21 cellular contexts compared by ENCODE assay signal in genomic region chr5:36066001-36066539, GRCh38. TPM values are rescaled to one million over a fixed set of nuclear protein-coding genes. Genes with fewer than 3 reads are reported as not detected.
A peak's percentile ranks its signal among the peaks of the same experiment; 100 is the strongest.
DNase-seq lines count a peak whose midpoint lies in the region; ATAC-seq, FAIRE-seq and TF ChIP-seq lines count a peak whose summit lies in the region.
"Had no signal": no experiment of that assay in that cellular context is flagged by ENCODE, and none has a peak within 500 bp of the region (broad histone marks: within the 10 kb centered on the region; RNA-seq: fewer than 3 reads in every experiment).

No MANE protein-coding gene starts in this region.

- POLR2A ChIA-PET in activated naive CD8-positive, alpha-beta T cell treated with anti-CD3 and anti-CD28 coated beads, Interleukin-2, amount 10 ng/mL, durations not matched to agents 7 days and 5 days (lab: Charles Lee): no interaction called here
- POLR2A ChIA-PET in H1 (lab: Charles Lee; ENCODE audit: partially characterized antibody): interaction anchor here (0.7 to 2.0 kb wide), 4 partner anchors 13 to 195 kb away, joined by 3 to 13 read pairs (median 6); partner anchors contain the start of genes LMBRD2 and SKP2

- peaks cover 50% of the 10 kb centered on the region for H3K27me3 Mint-ChIP-seq in activated naive CD8-positive, alpha-beta T cell treated with anti-CD3 and anti-CD28 coated beads, Interleukin-2, amount 10 ng/mL, durations not matched to agents 7 days and 5 days
- peaks cover 47% of the 10 kb centered on the region for H3K27me3 Mint-ChIP-seq in activated naive CD8-positive, alpha-beta T cell treated with anti-CD3 and anti-CD28 coated beads for 36 hours
- H3K27me3 Mint-ChIP-seq in osteocyte (ENCODE audit: unreplicated experiment): peaks cover 44% of the 10 kb centered on the region

- TF ChIP-seq POLR2A in H1 (IDR thresholded peaks at IDR 0.05; ENCODE audit: control extremely low read depth in 1 of 2, low read depth in 2 of 2, low read length in 2 of 2) (no peak), testis (IDR thresholded peaks at IDR 0.05) (no peak)

- TF ChIP-seq CTCF in H1 (IDR thresholded peaks at IDR 0.05; ENCODE audit: control extremely low read depth in 1 of 3, insufficient read depth in 1 of 3, low read depth in 1 of 3, low read length in 3 of 3) (no peak), testis (IDR thresholded peaks at IDR 0.05) (no peak), osteocyte (IDR thresholded peaks at IDR 0.05) (no peak), MM.1S (IDR thresholded peaks at IDR 0.05; ENCODE audit: low read length) (no peak)

- H3K4me2 ChIP-seq in H1 (ENCODE audit: insufficient read depth in 1 of 2, low read depth in 2 of 2, low read length in 2 of 2) (peak overlapping the region; percentile 75 to 81), MM.1S (ENCODE audit: low read depth, low read length) (no peak overlapping the region)

- H3K36me3 Mint-ChIP-seq in activated naive CD8-positive, alpha-beta T cell treated with anti-CD3 and anti-CD28 coated beads, Interleukin-2, amount 10 ng/mL, durations not matched to agents 7 days and 5 days: no peaks in the 10 kb centered on the region
- H3K36me3 Mint-ChIP-seq in activated naive CD8-positive, alpha-beta T cell treated with anti-CD3 and anti-CD28 coated beads for 36 hours: no peaks in the 10 kb centered on the region
- no peaks in the 10 kb centered on the region for H3K36me3 Mint-ChIP-seq in osteocyte (ENCODE audit: unreplicated experiment)
- H3K36me3 Mint-ChIP-seq: activated naive CD8-positive, alpha-beta T cell; CD8-positive, alpha-beta memory T cell had no signal

- H3K9me3 ChIP-seq in H1 (ENCODE audit: insufficient read depth in 2 of 2, low read depth in 1 of 2, low read length in 1 of 2) (no peaks in the 10 kb centered on the region), mesodermal cell (ENCODE audit: control insufficient read depth, low read length) (no peaks in the 10 kb centered on the region), testis (no peaks in the 10 kb centered on the region), MM.1S (replicated peaks; ENCODE audit: insufficient read depth, low read length) (no peaks in the 10 kb centered on the region)

- H3K4me3 ChIP-seq in H1 (ENCODE audit: extremely low read depth in 1 of 4, insufficient read depth in 2 of 4, low read depth in 3 of 4, low read length in 4 of 4) (peak overlapping the region; percentile 65 to 77 (median 76)), mesodermal cell (ENCODE audit: extremely low read depth, insufficient read depth, low read length, poor library complexity, severe bottlenecking) (peak overlapping the region; percentile 35), testis (peak overlapping the region; percentile 18 to 29), MM.1S (ENCODE audit: low read length) (no peak overlapping the region)

- no peaks in the 10 kb centered on the region for H3K79me1 ChIP-seq in H1 (ENCODE audit: low read depth, low read length)

- H3K4ac ChIP-seq in H1 (replicated peaks; ENCODE audit: insufficient read length, low read depth, low read length): no peak overlapping the region

- H3K23ac ChIP-seq in H1 (ENCODE audit: insufficient read length): no peak overlapping the region

- WGBS in H1 (ENCODE audit: extremely low coverage in 1 of 2, insufficient coverage in 1 of 2, insufficient read length in 1 of 2, insufficient replicate concordance in 2 of 2, low coverage in 1 of 2, low lambda C conversion rate in 2 of 2, missing lambda C conversion rate in 1 of 2), 2 experiments: 24% methylated on average over 13 of the region's 13 CpGs; no CpG with 5 or more reads in 1 of the 2 experiments
- 27 to 40% methylated on average over 9 to 12 of the region's 13 CpGs for WGBS in mesodermal cell (ENCODE audit: insufficient coverage in 2 of 2), 2 experiments
- 20 to 23% methylated on average over 11 to 13 of the region's 13 CpGs for WGBS in testis, 2 donors

- ATAC-seq in activated naive CD8-positive, alpha-beta T cell treated with anti-CD3 and anti-CD28 coated beads, Interleukin-2, amount 10 ng/mL, durations not matched to agents 7 days and 5 days (ENCODE audit: low read depth): no peak
- ATAC-seq in HG03439 (IDR thresholded peaks at IDR 0.05; ENCODE audit: unreplicated experiment): no peak

- H4K20me1 ChIP-seq in H1 (replicated peaks in 1 of 2; ENCODE audit: control insufficient read depth in 1 of 2, insufficient read depth in 2 of 2, low read length in 2 of 2) (no peaks in the 10 kb centered on the region), MM.1S (ENCODE audit: insufficient read depth, low read length) (no peaks in the 10 kb centered on the region)

- peaks cover 0 to 6% (median 4%) of the 10 kb centered on the region in 4 experiments; a peak in 4 of 7 replicates for H3K4me1 ChIP-seq in H1 (replicated peaks in 1 of 4; ENCODE audit: control insufficient read depth in 3 of 4, insufficient read depth in 4 of 4, low read length in 3 of 4)
- H3K4me1 ChIP-seq in mesodermal cell (ENCODE audit: control insufficient read depth, insufficient read depth, low read length, poor library complexity, severe bottlenecking): peaks cover 8% of the 10 kb centered on the region
- H3K4me1 ChIP-seq in testis: no peaks in the 10 kb centered on the region
- no peaks in the 10 kb centered on the region for H3K4me1 ChIP-seq in MM.1S (ENCODE audit: low read length)

- H2AK5ac ChIP-seq in H1 (ENCODE audit: low read depth, low read length): no peak overlapping the region

- H4K8ac ChIP-seq in H1 (ENCODE audit: extremely low read depth, insufficient read depth, low read length): no peak overlapping the region

- no peak overlapping the region for H2BK20ac ChIP-seq in H1 (ENCODE audit: low read length)

- peak overlapping the region; percentile 83 for H3K18ac ChIP-seq in H1 (ENCODE audit: extremely low read depth, low read length)

- H3K4me1 Mint-ChIP-seq in activated naive CD8-positive, alpha-beta T cell treated with anti-CD3 and anti-CD28 coated beads, Interleukin-2, amount 10 ng/mL, durations not matched to agents 7 days and 5 days: peaks cover 6% of the 10 kb centered on the region
- H3K4me1 Mint-ChIP-seq in activated naive CD8-positive, alpha-beta T cell treated with anti-CD3 and anti-CD28 coated beads for 36 hours: peaks cover 6% of the 10 kb centered on the region
- peaks cover 2% of the 10 kb centered on the region for H3K4me1 Mint-ChIP-seq in osteocyte (ENCODE audit: unreplicated experiment)

- no peaks in the 10 kb centered on the region; a peak in 1 of 7 replicates for H3K27me3 ChIP-seq in H1 (replicated peaks in 1 of 4; ENCODE audit: control insufficient read depth in 3 of 4, extremely low read depth in 1 of 4, insufficient read depth in 3 of 4, low read length in 3 of 4)
- no peaks in the 10 kb centered on the region for H3K27me3 ChIP-seq in testis
- H3K27me3 ChIP-seq in MM.1S (replicated peaks; ENCODE audit: insufficient read depth, low read length): no peaks in the 10 kb centered on the region

- no peak for TF ChIP-seq RAD21 in H1 (IDR thresholded peaks at IDR 0.05 in 1 of 2, conservative IDR thresholded peaks at IDR 0.05 in 1 of 2; ENCODE audit: low read depth in 2 of 2, low read length in 2 of 2)

- CTCF ChIA-PET in H1 (lab: Charles Lee; ENCODE audit: partially characterized antibody): interaction anchor here (0.6 to 1.7 kb wide), 7 partner anchors 11 to 136 kb away, joined by 3 to 6 read pairs (median 4); no protein-coding TSS in a partner anchor

- peak overlapping the region in 3 of 4 experiments; percentile 35 to 62 (median 52); a peak in 5 of 7 replicates for H3K9ac ChIP-seq in H1 (replicated peaks in 1 of 4; ENCODE audit: extremely low read depth in 1 of 4, low read depth in 3 of 4, low read length in 3 of 4)
- H3K9ac ChIP-seq in MM.1S (ENCODE audit: low read length): no peak overlapping the region

- H2BK120ac ChIP-seq in H1 (replicated peaks; ENCODE audit: low read depth, low read length): no peak overlapping the region

- peak overlapping the region; percentile 37 for H3K4me3 Mint-ChIP-seq in activated naive CD8-positive, alpha-beta T cell treated with anti-CD3 and anti-CD28 coated beads, Interleukin-2, amount 10 ng/mL, durations not matched to agents 7 days and 5 days
- H3K4me3 Mint-ChIP-seq in activated naive CD8-positive, alpha-beta T cell treated with anti-CD3 and anti-CD28 coated beads for 36 hours: no peak overlapping the region
- H3K4me3 Mint-ChIP-seq in osteocyte (ENCODE audit: unreplicated experiment): no peak overlapping the region
- H3K4me3 Mint-ChIP-seq: activated naive CD8-positive, alpha-beta T cell had no signal

- H3K36me3 ChIP-seq in H1 (ENCODE audit: control insufficient read depth in 2 of 4, insufficient read depth in 4 of 4, low read length in 3 of 4): peaks cover 0 to 12% (median 6%) of the 10 kb centered on the region in 4 experiments; a peak in 4 of 8 replicates
- H3K36me3 ChIP-seq in mesodermal cell (ENCODE audit: control insufficient read depth, insufficient read depth, low read length): no peaks in the 10 kb centered on the region
- H3K36me3 ChIP-seq in testis (ENCODE audit: low read depth, missing control alignments): no peaks in the 10 kb centered on the region
- no peaks in the 10 kb centered on the region for H3K36me3 ChIP-seq in MM.1S (replicated peaks; ENCODE audit: insufficient read depth, low read length)

- intact Hi-C loops in testis (cut with DNase I; ENCODE audit: low total_unique reads): no loop called here

- H4K5ac ChIP-seq in H1 (ENCODE audit: insufficient read length, low read depth, low read length): no peak overlapping the region

- no peak for FAIRE-seq in H1 (lab: Jason Lieb, UNC)
- FAIRE-seq: GM12891, TTC549 had no signal

- H3K27ac ChIP-seq in H1 (ENCODE audit: low read depth, low read length): no peak overlapping the region
- H3K27ac ChIP-seq in mesodermal cell (ENCODE audit: low read depth, low read length, severe bottlenecking): no peak overlapping the region
- H3K27ac ChIP-seq in testis: no peak overlapping the region
- H3K27ac ChIP-seq in MM.1S (ENCODE audit: low read length): no peak overlapping the region

- H3F3A ChIP-seq in MM.1S (ENCODE audit: insufficient read depth, low read length): no peaks in the 10 kb centered on the region

- H3K23me2 ChIP-seq in H1 (ENCODE audit: low read depth, low read length): peaks cover 6% of the 10 kb centered on the region; the same call in 1 of the 2 replicates

- TF ChIP-seq EP300 in H1 (IDR thresholded peaks at IDR 0.05; ENCODE audit: borderline replicate concordance in 1 of 2, low read depth in 2 of 2, low read length in 2 of 2): no peak

- H3K9me2 ChIP-seq in MM.1S (replicated peaks; ENCODE audit: insufficient read depth, low read length): no peaks in the 10 kb centered on the region

- no peak overlapping the region for H4K91ac ChIP-seq in H1 (replicated peaks; ENCODE audit: insufficient read length, low read length)

- H2BK5ac ChIP-seq in H1 (ENCODE audit: low read depth, low read length): peak overlapping the region; percentile 69; the same call in 1 of the 2 replicates

- no peak overlapping the region for H3K56ac ChIP-seq in H1 (replicated peaks; ENCODE audit: insufficient read length, low read depth, low read length)

- no peak overlapping the region for H2BK15ac ChIP-seq in H1 (ENCODE audit: low read length)

- no peak overlapping the region for H3K27ac Mint-ChIP-seq in activated naive CD8-positive, alpha-beta T cell treated with anti-CD3 and anti-CD28 coated beads, Interleukin-2, amount 10 ng/mL, durations not matched to agents 7 days and 5 days
- no peak overlapping the region for H3K27ac Mint-ChIP-seq in activated naive CD8-positive, alpha-beta T cell treated with anti-CD3 and anti-CD28 coated beads for 36 hours
- H3K27ac Mint-ChIP-seq in osteocyte (ENCODE audit: unreplicated experiment): no peak overlapping the region
- H3K27ac Mint-ChIP-seq: activated naive CD8-positive, alpha-beta T cell; CD8-positive, alpha-beta memory T cell had no signal

- 0 out of 4 replicates have a peak, but pooled peaks cover 0 to 2% of the 10 kb centered on the region in 2 experiments for H3K79me2 ChIP-seq in H1 (ENCODE audit: control insufficient read depth in 1 of 2, insufficient read depth in 2 of 2, low read length in 2 of 2)
- H3K79me2 ChIP-seq in MM.1S (ENCODE audit: low read length): no peaks in the 10 kb centered on the region

- no peak for DNase-seq in activated naive CD8-positive, alpha-beta T cell treated with anti-CD3 and anti-CD28 coated beads, Interleukin-2, amount 10 ng/mL, durations not matched to agents 7 days and 5 days
- no peak for DNase-seq in activated naive CD8-positive, alpha-beta T cell treated with anti-CD3 and anti-CD28 coated beads for 36 hours
- DNase-seq in H1 (ENCODE audit: low read depth in 1 of 2, low spot score in 2 of 2) (no peak), testis (no peak), osteocyte (ENCODE audit: extremely low spot score, unreplicated experiment) (no peak), MM.1S (no peak)
- DNase-seq: activated CD4-positive, alpha-beta T cell treated with anti-CD3 and anti-CD28 coated beads, Interleukin-2, amount 50 U/mL, for 4 hours; activated T-cell treated with anti-CD3 and anti-CD28 coated beads, Interleukin-2, amount 50 U/mL, for 48 hours; CD8-positive, alpha-beta memory T cell; effector CD8-positive, alpha-beta T cell; KG1; midbrain; NCI-H146; NCI-H510A; stimulated activated CD4-positive, alpha-beta T cell treated with anti-CD3 and anti-CD28 coated beads, Interleukin-12 subunit alpha, Interleukin-12 subunit beta, amount 100 ng/mL, for 4 hours; stimulated activated naive CD4-positive, alpha-beta T cell had no signal

- peak overlapping the region; percentile 85 for H2AFZ ChIP-seq in H1 (ENCODE audit: low read length)
- no peak overlapping the region for H2AFZ ChIP-seq in MM.1S (ENCODE audit: low read length)

- no peak overlapping the region for H3K14ac ChIP-seq in H1 (ENCODE audit: insufficient read length)

- no peak overlapping the region for H2BK12ac ChIP-seq in H1 (ENCODE audit: low read depth, low read length)

- H3K9me3 Mint-ChIP-seq in activated naive CD8-positive, alpha-beta T cell treated with anti-CD3 and anti-CD28 coated beads, Interleukin-2, amount 10 ng/mL, durations not matched to agents 7 days and 5 days: no peaks in the 10 kb centered on the region
- no peaks in the 10 kb centered on the region for H3K9me3 Mint-ChIP-seq in activated naive CD8-positive, alpha-beta T cell treated with anti-CD3 and anti-CD28 coated beads for 36 hours
- H3K9me3 Mint-ChIP-seq in osteocyte (ENCODE audit: unreplicated experiment): no peaks in the 10 kb centered on the region

RNA-seq across cellular contexts. Expression of gene UGT3A2, which starts 0.6 kb away (rescaled TPM):
- not detected for total RNA-seq in activated naive CD8-positive, alpha-beta T cell treated with anti-CD3 and anti-CD28 coated beads, Interleukin-2, amount 10 ng/mL, durations not matched to agents 7 days and 5 days
- not detected for total RNA-seq in activated naive CD8-positive, alpha-beta T cell treated with anti-CD3 and anti-CD28 coated beads for 36 hours
- total RNA-seq in H1 (2021; fragmentation: NEBNext Ultra II Directional; extraction: Animal tissue kit (Norgen Biotek cat#: 25700)): 19.4 and 20.4 TPM in 2 replicates
- polyA plus RNA-seq in H1 (2011; rRNA removed): 20.6 and 28.8 TPM in 2 replicates
- polyA plus RNA-seq in H1 (2011; cell fraction: cytosol; rRNA removed): 24.9 TPM
- polyA plus RNA-seq in H1 (2011; cell fraction: nucleus; rRNA removed): 21.1 TPM
- polyA plus RNA-seq in H1 (2012, experiment 1 of 2): 21.0 to 26.6 TPM (median 24.5 TPM) in 4 replicates
- 30.2 TPM for polyA plus RNA-seq in H1 (2012, experiment 2 of 2)
- polyA plus RNA-seq in H1 (2013, experiment 1 of 2): 36.0 TPM
- polyA plus RNA-seq in H1 (2013, experiment 2 of 2): 38.9 TPM
- 41.4 and 47.1 TPM in 2 replicates for polyA minus RNA-seq in H1 (2011; rRNA and poly(A)+ RNA removed)
- polyA minus RNA-seq in H1 (2011; cell fraction: cytosol; rRNA and poly(A)+ RNA removed): 12.7 TPM
- polyA minus RNA-seq in H1 (2011; cell fraction: nucleus; rRNA and poly(A)+ RNA removed): 24.9 TPM
- 4.6 TPM for polyA plus RNA-seq in mesodermal cell (2013, experiment 1 of 2)
- 4.0 TPM for polyA plus RNA-seq in mesodermal cell (2013, experiment 2 of 2)
- total RNA-seq in testis: 10 to 100 TPM in 1 of 2 donors, 1 to 10 TPM in 1; 6.9 to 10.8 TPM
- polyA plus RNA-seq in testis (ENCODE audit: insufficient read depth, low read depth, low replicate concordance): 14.9 TPM
- not detected in 2 replicates for total RNA-seq in osteocyte
- total RNA-seq: CD8-positive, alpha-beta memory T cell had no signal
